ENCODE assay signal across 8 cellular contexts in the genomic region with DNA sequence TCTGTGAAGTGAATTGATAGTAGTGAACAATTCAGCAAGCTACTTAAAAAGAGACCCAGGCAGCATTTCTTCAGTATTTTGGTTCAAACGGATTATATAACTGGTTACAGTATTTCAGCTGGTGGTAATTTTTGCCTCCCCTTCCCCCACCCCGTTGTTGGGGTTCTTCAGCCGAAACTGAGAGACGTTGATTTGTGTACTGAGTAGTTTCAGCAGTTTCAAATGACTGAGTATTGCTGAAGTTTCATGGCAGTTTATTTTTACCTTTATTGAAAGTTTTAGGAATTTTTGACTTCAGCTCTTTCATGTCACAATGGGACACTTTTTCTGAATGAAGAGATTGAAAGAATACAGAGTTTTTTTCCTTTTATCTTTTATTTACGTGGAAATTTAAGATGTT. TPM values are rescaled to one million over a fixed set of nuclear protein-coding genes. Genes with fewer than 3 reads are reported as not detected.
DNase-seq lines count a peak whose midpoint lies in the region; ATAC-seq, FAIRE-seq and TF ChIP-seq lines count a peak whose summit lies in the region.

No MANE protein-coding gene starts in this region.

- H3K4me3 Mint-ChIP-seq in astrocyte (ENCODE audit: unreplicated experiment) = peak overlapping the region; percentile 95

- TF ChIP-seq POLR2A in GM12891 (IDR thresholded peaks at IDR 0.05; ENCODE audit: low read depth, low read length) = no peak

- H3K4me1 ChIP-seq in astrocyte (ENCODE audit: insufficient read depth, low read length) = peaks cover 34% of the 10 kb centered on the region

- no peak for TF ChIP-seq CTCF in astrocyte (IDR thresholded peaks at IDR 0.05; ENCODE audit: insufficient read depth, low read depth, low read length)

- peak overlapping the region; percentile 98 for H3K27ac ChIP-seq in astrocyte (ENCODE audit: low read depth, low read length)

- H3K27me3 ChIP-seq in MG63 = no peaks in the 10 kb centered on the region
- H3K27me3 ChIP-seq in astrocyte (ENCODE audit: insufficient read depth, low read length) = no peaks in the 10 kb centered on the region

- H3K9me3 ChIP-seq in MG63 (no peaks in the 10 kb centered on the region), astrocyte (ENCODE audit: insufficient read depth, low read depth, low read length) (no peaks in the 10 kb centered on the region)

- no peaks in the 10 kb centered on the region for H3K9me3 Mint-ChIP-seq in astrocyte (ENCODE audit: unreplicated experiment)

- H4K20me1 ChIP-seq in astrocyte (ENCODE audit: insufficient read depth, low read length) = peaks cover 58% of the 10 kb centered on the region

- ATAC-seq in GM21717 (IDR thresholded peaks at IDR 0.05; ENCODE audit: unreplicated experiment) (no peak), HG02981 (IDR thresholded peaks at IDR 0.05; ENCODE audit: unreplicated experiment) (no peak)

- peaks cover 11% of the 10 kb centered on the region for H3K36me3 Mint-ChIP-seq in astrocyte (ENCODE audit: low read depth, unreplicated experiment)

- H3K36me3 ChIP-seq in MG63 (peaks cover 47% of the 10 kb centered on the region), astrocyte (ENCODE audit: insufficient read depth, low read length) (no peaks in the 10 kb centered on the region)

- peak overlapping the region; percentile 97 for H3K4me2 ChIP-seq in astrocyte (ENCODE audit: low read length)

- H3K27ac Mint-ChIP-seq in astrocyte (ENCODE audit: unreplicated experiment) = peak overlapping the region; percentile 97

- no peaks in the 10 kb centered on the region for H3K27me3 Mint-ChIP-seq in astrocyte (ENCODE audit: low read depth, unreplicated experiment)

- no peak overlapping the region for H2AFZ ChIP-seq in astrocyte (ENCODE audit: low read depth, low read length)

- H3K4me3 ChIP-seq in MG63 = peak overlapping the region; percentile 100
- peak overlapping the region; percentile 88 for H3K4me3 ChIP-seq in astrocyte (ENCODE audit: insufficient read depth, low read depth, low read length)

- peak; percentile 70 for FAIRE-seq in GM12891 (lab: Jason Lieb, UNC)
- FAIRE-seq in astrocyte (lab: Jason Lieb, UNC) = no peak

- peaks cover 67% of the 10 kb centered on the region for H3K79me2 ChIP-seq in astrocyte (ENCODE audit: insufficient read depth, low read length)

- no peak for DNase-seq in GM12891 (ENCODE audit: insufficient read length, low spot score)
- DNase-seq in MG63 = no peak
- DNase-seq in astrocyte (ENCODE audit: low read depth) = no peak
- peak; percentile 22 for DNase-seq in kidney glomerular epithelial cell (lab: John Stamatoyannopoulos, UW)
- DNase-seq in stimulated activated CD8-positive, alpha-beta memory T cell treated with anti-CD3 and anti-CD28 coated beads, Interleukin-4, amount 100 ng/mL, for 48 hours = peak; percentile 63
- no peak for DNase-seq in GOT3 (lab: John Stamatoyannopoulos, UW)

- H3K9ac ChIP-seq in astrocyte (ENCODE audit: low read length) = peak overlapping the region; percentile 100

- peaks cover 19% of the 10 kb centered on the region for H3K4me1 Mint-ChIP-seq in astrocyte (ENCODE audit: low read depth, unreplicated experiment)

TF ChIP-seq in GM12891, 5 proteins besides CTCF, POLR2A, EP300 and RAD21:
- peak; percentile 60; the same call in 1 of the 2 replicates for TF ChIP-seq POU2F2 (IDR thresholded peaks at IDR 0.05; ENCODE audit: low read depth, low read length)
- TF ChIP-seq TAF1 (IDR thresholded peaks at IDR 0.05; ENCODE audit: low read depth, low read length) = no peak

RNA-seq across cellular contexts. Expression of gene GPBP1, which starts 1.7 kb away (rescaled TPM):
- 31.2 TPM for polyA plus RNA-seq in GM12891 (2012; ENCODE audit: low read depth, missing spikeins)
- total RNA-seq in MG63 (2014; rRNA removed; shearing (Covaris generic); ENCODE audit: low replicate concordance) = 37.4 and 55.2 TPM in 2 replicates
- 59.8 and 60.3 TPM in 2 replicates for total RNA-seq in astrocyte

Comparison
In these comparisons a context has a peak if more than half of its experiments do, and no peak if none do; other contexts are left out.
1. DNase-seq: peak in kidney glomerular epithelial cell (single experiment) and stimulated activated CD8-positive, alpha-beta memory T cell treated with anti-CD3 and anti-CD28 coated beads, Interleukin-4, amount 100 ng/mL, for 48 hours (single experiment); none in GM12891 (single experiment), MG63 (single experiment), astrocyte (single experiment) and GOT3 (single experiment).